Comparison of ENCODE assay signal across 1 cellular context in the genomic region with DNA sequence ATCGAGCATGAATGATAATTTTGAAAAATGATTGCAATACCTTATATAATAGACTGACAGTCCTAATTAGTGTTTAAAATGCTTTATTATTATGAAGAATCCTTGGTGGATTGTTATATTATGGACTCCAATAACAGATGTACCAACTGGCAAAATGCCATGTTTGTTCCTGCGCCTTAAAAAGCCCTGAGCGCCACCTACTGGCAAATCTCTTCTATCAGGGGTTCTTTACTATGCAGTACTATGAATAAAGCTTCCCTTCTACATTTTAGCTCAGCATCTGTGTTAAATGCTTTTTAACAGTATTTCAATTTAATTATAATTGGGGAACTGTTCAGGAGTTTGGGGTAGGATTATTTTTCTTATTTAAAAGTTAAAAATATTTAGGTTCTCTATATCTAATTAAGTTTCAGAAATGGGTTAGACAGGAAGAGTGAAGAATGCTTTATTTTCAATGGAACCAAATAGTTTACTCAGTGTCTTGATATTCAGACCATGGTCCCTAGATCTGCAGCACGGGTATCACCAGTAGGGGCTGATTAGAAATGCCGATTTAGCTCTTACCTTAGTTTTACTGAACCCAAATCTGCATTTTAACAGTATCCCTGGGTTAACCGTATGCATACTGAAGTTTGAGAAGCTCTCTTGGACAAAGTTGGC.
TF ChIP-seq lines count a peak whose summit lies in the region.

No MANE protein-coding gene starts in this region.

TF ChIP-seq in H1, 55 proteins besides CTCF, POLR2A, EP300 and RAD21:
- TF ChIP-seq YY1 (IDR thresholded peaks at IDR 0.05; ENCODE audit: low read depth, low read length) (0 out of 2 replicates have a peak, but pooled peaks have one; percentile 21), TAF7 (optimal IDR thresholded peaks at IDR 0.05; ENCODE audit: borderline replicate concordance, low read depth, low read length) (no peak)
- TF ChIP-seq, protein P1, sequence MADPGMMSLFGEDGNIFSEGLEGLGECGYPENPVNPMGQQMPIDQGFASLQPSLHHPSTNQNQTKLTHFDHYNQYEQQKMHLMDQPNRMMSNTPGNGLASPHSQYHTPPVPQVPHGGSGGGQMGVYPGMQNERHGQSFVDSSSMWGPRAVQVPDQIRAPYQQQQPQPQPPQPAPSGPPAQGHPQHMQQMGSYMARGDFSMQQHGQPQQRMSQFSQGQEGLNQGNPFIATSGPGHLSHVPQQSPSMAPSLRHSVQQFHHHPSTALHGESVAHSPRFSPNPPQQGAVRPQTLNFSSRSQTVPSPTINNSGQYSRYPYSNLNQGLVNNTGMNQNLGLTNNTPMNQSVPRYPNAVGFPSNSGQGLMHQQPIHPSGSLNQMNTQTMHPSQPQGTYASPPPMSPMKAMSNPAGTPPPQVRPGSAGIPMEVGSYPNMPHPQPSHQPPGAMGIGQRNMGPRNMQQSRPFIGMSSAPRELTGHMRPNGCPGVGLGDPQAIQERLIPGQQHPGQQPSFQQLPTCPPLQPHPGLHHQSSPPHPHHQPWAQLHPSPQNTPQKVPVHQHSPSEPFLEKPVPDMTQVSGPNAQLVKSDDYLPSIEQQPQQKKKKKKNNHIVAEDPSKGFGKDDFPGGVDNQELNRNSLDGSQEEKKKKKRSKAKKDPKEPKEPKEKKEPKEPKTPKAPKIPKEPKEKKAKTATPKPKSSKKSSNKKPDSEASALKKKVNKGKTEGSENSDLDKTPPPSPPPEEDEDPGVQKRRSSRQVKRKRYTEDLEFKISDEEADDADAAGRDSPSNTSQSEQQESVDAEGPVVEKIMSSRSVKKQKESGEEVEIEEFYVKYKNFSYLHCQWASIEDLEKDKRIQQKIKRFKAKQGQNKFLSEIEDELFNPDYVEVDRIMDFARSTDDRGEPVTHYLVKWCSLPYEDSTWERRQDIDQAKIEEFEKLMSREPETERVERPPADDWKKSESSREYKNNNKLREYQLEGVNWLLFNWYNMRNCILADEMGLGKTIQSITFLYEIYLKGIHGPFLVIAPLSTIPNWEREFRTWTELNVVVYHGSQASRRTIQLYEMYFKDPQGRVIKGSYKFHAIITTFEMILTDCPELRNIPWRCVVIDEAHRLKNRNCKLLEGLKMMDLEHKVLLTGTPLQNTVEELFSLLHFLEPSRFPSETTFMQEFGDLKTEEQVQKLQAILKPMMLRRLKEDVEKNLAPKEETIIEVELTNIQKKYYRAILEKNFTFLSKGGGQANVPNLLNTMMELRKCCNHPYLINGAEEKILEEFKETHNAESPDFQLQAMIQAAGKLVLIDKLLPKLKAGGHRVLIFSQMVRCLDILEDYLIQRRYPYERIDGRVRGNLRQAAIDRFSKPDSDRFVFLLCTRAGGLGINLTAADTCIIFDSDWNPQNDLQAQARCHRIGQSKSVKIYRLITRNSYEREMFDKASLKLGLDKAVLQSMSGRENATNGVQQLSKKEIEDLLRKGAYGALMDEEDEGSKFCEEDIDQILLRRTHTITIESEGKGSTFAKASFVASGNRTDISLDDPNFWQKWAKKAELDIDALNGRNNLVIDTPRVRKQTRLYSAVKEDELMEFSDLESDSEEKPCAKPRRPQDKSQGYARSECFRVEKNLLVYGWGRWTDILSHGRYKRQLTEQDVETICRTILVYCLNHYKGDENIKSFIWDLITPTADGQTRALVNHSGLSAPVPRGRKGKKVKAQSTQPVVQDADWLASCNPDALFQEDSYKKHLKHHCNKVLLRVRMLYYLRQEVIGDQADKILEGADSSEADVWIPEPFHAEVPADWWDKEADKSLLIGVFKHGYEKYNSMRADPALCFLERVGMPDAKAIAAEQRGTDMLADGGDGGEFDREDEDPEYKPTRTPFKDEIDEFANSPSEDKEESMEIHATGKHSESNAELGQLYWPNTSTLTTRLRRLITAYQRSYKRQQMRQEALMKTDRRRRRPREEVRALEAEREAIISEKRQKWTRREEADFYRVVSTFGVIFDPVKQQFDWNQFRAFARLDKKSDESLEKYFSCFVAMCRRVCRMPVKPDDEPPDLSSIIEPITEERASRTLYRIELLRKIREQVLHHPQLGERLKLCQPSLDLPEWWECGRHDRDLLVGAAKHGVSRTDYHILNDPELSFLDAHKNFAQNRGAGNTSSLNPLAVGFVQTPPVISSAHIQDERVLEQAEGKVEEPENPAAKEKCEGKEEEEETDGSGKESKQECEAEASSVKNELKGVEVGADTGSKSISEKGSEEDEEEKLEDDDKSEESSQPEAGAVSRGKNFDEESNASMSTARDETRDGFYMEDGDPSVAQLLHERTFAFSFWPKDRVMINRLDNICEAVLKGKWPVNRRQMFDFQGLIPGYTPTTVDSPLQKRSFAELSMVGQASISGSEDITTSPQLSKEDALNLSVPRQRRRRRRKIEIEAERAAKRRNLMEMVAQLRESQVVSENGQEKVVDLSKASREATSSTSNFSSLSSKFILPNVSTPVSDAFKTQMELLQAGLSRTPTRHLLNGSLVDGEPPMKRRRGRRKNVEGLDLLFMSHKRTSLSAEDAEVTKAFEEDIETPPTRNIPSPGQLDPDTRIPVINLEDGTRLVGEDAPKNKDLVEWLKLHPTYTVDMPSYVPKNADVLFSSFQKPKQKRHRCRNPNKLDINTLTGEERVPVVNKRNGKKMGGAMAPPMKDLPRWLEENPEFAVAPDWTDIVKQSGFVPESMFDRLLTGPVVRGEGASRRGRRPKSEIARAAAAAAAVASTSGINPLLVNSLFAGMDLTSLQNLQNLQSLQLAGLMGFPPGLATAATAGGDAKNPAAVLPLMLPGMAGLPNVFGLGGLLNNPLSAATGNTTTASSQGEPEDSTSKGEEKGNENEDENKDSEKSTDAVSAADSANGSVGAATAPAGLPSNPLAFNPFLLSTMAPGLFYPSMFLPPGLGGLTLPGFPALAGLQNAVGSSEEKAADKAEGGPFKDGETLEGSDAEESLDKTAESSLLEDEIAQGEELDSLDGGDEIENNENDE (IDR thresholded peaks at IDR 0.05; ENCODE audit: insufficient replicate concordance, low read length), result peak; percentile 40
